In the genomic region with DNA sequence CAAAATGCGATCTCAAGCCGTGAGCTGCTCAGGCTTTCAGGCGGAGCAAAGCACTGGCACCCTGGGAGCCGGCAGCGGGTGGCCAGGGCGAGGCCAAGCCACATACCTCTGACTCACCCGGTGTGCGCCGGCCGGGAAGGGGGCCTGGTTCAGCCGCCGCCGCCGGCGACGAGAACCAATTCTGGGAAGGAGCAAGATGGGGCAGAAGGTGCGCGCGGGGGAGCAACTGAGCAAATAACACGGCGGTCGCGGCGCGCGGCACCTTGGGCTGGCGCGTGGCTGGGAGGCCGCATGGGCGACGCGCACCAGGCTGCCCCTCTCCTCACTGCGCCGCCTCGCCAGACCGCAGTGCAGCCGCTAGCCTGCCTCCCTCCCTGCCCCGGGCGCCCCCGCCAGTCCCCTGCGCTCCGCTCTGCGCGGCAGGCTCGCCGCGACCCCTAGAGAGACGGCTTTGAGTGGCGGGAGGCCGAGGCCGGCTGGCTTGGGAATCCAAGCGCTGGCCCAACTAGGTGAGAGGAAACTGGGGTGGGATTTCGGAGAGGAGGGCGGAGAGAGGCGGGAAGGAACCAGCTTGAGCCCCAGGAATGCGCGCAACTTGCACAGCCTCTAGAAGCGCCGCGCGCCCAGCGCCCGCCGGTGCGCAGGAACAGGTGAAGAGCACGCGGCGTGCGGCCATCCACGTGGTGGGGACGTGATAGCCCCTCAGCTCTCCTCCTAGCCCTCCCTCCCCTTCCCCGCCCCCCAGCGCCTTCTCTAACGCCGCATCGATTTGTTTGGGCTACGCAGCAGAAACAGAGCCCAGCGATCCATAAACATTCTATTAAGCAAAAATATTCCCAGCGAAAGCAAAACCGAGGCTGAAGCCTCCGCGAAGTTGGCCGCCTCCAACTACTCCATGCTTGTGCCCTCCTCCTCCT, we compare ENCODE assay signal across 8 cellular contexts. TPM values are rescaled to one million over a fixed set of nuclear protein-coding genes. Genes with fewer than 3 reads are reported as not detected.
DNase-seq lines count a peak whose midpoint lies in the region; ATAC-seq lines count a peak whose summit lies in the region.

No MANE protein-coding gene starts in this region.

- peaks cover 2% of the 10 kb centered on the region for H3K36me3 ChIP-seq in rectal smooth muscle tissue (ENCODE audit: control insufficient read depth, insufficient read depth, low read length)

- H3K4me1 ChIP-seq in rectal smooth muscle tissue (ENCODE audit: control insufficient read depth, insufficient read depth, low read length): peaks cover 29% of the 10 kb centered on the region

- intact Hi-C loops in left cardiac atrium (cut with DNase I): loop anchor here in 1 of 2 donors (10.0 kb wide), 1 partner anchor 1421 kb away; no protein-coding TSS in a partner anchor

- no peaks in the 10 kb centered on the region for H3K9me3 Mint-ChIP-seq in activated T-cell treated with anti-CD3 and anti-CD28 coated beads, Interleukin-2, amount 50 U/mL, for 4 hours
- no peaks in the 10 kb centered on the region for H3K9me3 Mint-ChIP-seq in activated CD4-positive, alpha-beta memory T cell treated with anti-CD3 and anti-CD28 coated beads, Interleukin-2, amount 10 ng/mL, durations not matched to agents 7 days and 5 days

- CTCF ChIA-PET in activated CD4-positive, alpha-beta memory T cell treated with anti-CD3 and anti-CD28 coated beads, Interleukin-2, amount 10 ng/mL, durations not matched to agents 7 days and 5 days (lab: Charles Lee): no interaction called here

- H3K4me3 ChIP-seq in rectal smooth muscle tissue (ENCODE audit: low read length): peak overlapping the region; percentile 84

- H3K27ac ChIP-seq in rectal smooth muscle tissue (ENCODE audit: low read depth, low read length): peak overlapping the region; percentile 97

- peaks cover 7% of the 10 kb centered on the region for H3K27me3 ChIP-seq in rectal smooth muscle tissue (ENCODE audit: control insufficient read depth, insufficient read depth, low read length)

- no peaks in the 10 kb centered on the region for H3K36me3 Mint-ChIP-seq in activated T-cell treated with anti-CD3 and anti-CD28 coated beads, Interleukin-2, amount 50 U/mL, for 4 hours (ENCODE audit: insufficient read depth)
- H3K36me3 Mint-ChIP-seq in activated CD4-positive, alpha-beta memory T cell treated with anti-CD3 and anti-CD28 coated beads, Interleukin-2, amount 10 ng/mL, durations not matched to agents 7 days and 5 days (ENCODE audit: low read depth): no peaks in the 10 kb centered on the region

- H3K27me3 Mint-ChIP-seq in activated T-cell treated with anti-CD3 and anti-CD28 coated beads, Interleukin-2, amount 50 U/mL, for 4 hours (ENCODE audit: low read depth): peaks cover 69% of the 10 kb centered on the region
- peaks cover 75% of the 10 kb centered on the region for H3K27me3 Mint-ChIP-seq in activated CD4-positive, alpha-beta memory T cell treated with anti-CD3 and anti-CD28 coated beads, Interleukin-2, amount 10 ng/mL, durations not matched to agents 7 days and 5 days

- H3K27ac Mint-ChIP-seq in activated CD4-positive, alpha-beta memory T cell treated with anti-CD3 and anti-CD28 coated beads, Interleukin-2, amount 10 ng/mL, durations not matched to agents 7 days and 5 days: no peak overlapping the region

- H3K4me3 Mint-ChIP-seq in activated T-cell treated with anti-CD3 and anti-CD28 coated beads, Interleukin-2, amount 50 U/mL, for 4 hours: peak overlapping the region; percentile 58
- peak overlapping the region; percentile 61 for H3K4me3 Mint-ChIP-seq in activated CD4-positive, alpha-beta memory T cell treated with anti-CD3 and anti-CD28 coated beads, Interleukin-2, amount 10 ng/mL, durations not matched to agents 7 days and 5 days

- peak; percentile 11 for ATAC-seq in activated T-cell treated with anti-CD3 and anti-CD28 coated beads, Interleukin-2, amount 50 U/mL, for 4 hours
- ATAC-seq in left cardiac atrium (peak; percentile 35 to 56), HG02973 (IDR thresholded peaks at IDR 0.05; ENCODE audit: unreplicated experiment) (no peak)

- H3K4me1 Mint-ChIP-seq in activated T-cell treated with anti-CD3 and anti-CD28 coated beads, Interleukin-2, amount 50 U/mL, for 4 hours (ENCODE audit: low read depth): peaks cover 27% of the 10 kb centered on the region
- peaks cover 38% of the 10 kb centered on the region for H3K4me1 Mint-ChIP-seq in activated CD4-positive, alpha-beta memory T cell treated with anti-CD3 and anti-CD28 coated beads, Interleukin-2, amount 10 ng/mL, durations not matched to agents 7 days and 5 days

- peak overlapping the region; percentile 85 for H3K9ac ChIP-seq in rectal smooth muscle tissue (ENCODE audit: low read length)

- POLR2A ChIA-PET in activated CD4-positive, alpha-beta memory T cell treated with anti-CD3 and anti-CD28 coated beads, Interleukin-2, amount 10 ng/mL, durations not matched to agents 7 days and 5 days (lab: Charles Lee): no interaction called here

- DNase-seq in activated T-cell treated with anti-CD3 and anti-CD28 coated beads, Interleukin-2, amount 50 U/mL, for 4 hours: no peak
- no peak for DNase-seq in activated T-cell treated with anti-CD3 and anti-CD28 coated beads, Interleukin-2, amount 50 U/mL, for 1 hour
- DNase-seq in activated CD4-positive, alpha-beta memory T cell treated with anti-CD3 and anti-CD28 coated beads, Interleukin-2, amount 10 ng/mL, durations not matched to agents 7 days and 5 days: no peak
- DNase-seq in left cardiac atrium (peak; percentile 52), Kasumi-1 (lab: John Stamatoyannopoulos, UW) (no peak), GDM1 (lab: John Stamatoyannopoulos, UW) (no peak)

RNA-seq across cellular contexts. Expression of a gene that starts 3.3 kb away (rescaled TPM):
- 1 to 10 TPM; 1.6 to 3.2 (median 1.6) TPM for total RNA-seq in activated T-cell treated with anti-CD3 and anti-CD28 coated beads, Interleukin-2, amount 50 U/mL, for 4 hours
- total RNA-seq in activated CD4-positive, alpha-beta memory T cell treated with anti-CD3 and anti-CD28 coated beads, Interleukin-2, amount 10 ng/mL, durations not matched to agents 7 days and 5 days: 1 to 10 TPM; 1.4 to 2.3 TPM
- 10 to 100 TPM; 16.3 to 16.6 TPM for total RNA-seq in left cardiac atrium

Comparison
In these comparisons a context has a peak if more than half of its experiments do, and no peak if none do; other contexts are left out.
1. RNA of a gene that starts 3.3 kb away (total RNA-seq): 16.3 to 16.6 TPM in left cardiac atrium; 1.4 to 2.3 TPM in activated CD4-positive, alpha-beta memory T cell treated with anti-CD3 and anti-CD28 coated beads, Interleukin-2, amount 10 ng/mL, durations not matched to agents 7 days and 5 days and 1.6 to 3.2 TPM in activated T-cell treated with anti-CD3 and anti-CD28 coated beads, Interleukin-2, amount 50 U/mL, for 4 hours; every median in the first group is over 4 times any median in the second.